2 cellular contexts compared by ENCODE assay signal in the genomic region with DNA sequence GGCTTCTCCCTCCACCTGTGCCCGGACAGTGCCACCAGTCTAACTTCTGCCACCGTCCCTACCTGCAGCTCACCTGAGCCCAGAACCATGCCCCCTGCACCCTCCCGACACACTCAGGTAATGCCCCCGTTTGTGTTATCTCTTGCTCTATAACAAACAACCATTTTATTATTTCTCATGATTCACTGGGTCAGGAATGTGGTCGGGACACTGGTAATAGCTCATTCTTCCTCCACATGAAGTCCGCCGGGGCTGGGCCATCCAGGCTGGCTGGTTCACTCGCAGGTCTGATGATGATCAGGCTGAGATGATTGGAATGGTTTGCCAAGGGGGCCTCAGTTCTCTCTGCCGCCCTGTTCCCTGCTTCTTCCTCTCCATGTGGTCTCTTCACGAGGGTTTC.
A peak's percentile ranks its signal among the peaks of the same experiment; 100 is the strongest.
TF ChIP-seq lines count a peak whose summit lies in the region.

No MANE protein-coding gene starts in this region.

TF ChIP-seq in HCT116, 20 proteins besides CTCF, POLR2A, EP300 and RAD21 (continued from another document):
- TF ChIP-seq, protein P1, sequence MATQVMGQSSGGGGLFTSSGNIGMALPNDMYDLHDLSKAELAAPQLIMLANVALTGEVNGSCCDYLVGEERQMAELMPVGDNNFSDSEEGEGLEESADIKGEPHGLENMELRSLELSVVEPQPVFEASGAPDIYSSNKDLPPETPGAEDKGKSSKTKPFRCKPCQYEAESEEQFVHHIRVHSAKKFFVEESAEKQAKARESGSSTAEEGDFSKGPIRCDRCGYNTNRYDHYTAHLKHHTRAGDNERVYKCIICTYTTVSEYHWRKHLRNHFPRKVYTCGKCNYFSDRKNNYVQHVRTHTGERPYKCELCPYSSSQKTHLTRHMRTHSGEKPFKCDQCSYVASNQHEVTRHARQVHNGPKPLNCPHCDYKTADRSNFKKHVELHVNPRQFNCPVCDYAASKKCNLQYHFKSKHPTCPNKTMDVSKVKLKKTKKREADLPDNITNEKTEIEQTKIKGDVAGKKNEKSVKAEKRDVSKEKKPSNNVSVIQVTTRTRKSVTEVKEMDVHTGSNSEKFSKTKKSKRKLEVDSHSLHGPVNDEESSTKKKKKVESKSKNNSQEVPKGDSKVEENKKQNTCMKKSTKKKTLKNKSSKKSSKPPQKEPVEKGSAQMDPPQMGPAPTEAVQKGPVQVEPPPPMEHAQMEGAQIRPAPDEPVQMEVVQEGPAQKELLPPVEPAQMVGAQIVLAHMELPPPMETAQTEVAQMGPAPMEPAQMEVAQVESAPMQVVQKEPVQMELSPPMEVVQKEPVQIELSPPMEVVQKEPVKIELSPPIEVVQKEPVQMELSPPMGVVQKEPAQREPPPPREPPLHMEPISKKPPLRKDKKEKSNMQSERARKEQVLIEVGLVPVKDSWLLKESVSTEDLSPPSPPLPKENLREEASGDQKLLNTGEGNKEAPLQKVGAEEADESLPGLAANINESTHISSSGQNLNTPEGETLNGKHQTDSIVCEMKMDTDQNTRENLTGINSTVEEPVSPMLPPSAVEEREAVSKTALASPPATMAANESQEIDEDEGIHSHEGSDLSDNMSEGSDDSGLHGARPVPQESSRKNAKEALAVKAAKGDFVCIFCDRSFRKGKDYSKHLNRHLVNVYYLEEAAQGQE (IDR thresholded peaks at IDR 0.05; ENCODE audit: low read depth) = no peak
- TF ChIP-seq, protein P2, sequence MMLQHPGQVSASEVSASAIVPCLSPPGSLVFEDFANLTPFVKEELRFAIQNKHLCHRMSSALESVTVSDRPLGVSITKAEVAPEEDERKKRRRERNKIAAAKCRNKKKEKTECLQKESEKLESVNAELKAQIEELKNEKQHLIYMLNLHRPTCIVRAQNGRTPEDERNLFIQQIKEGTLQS (IDR thresholded peaks at IDR 0.05) = no peak
- peak; percentile 47; the same call in 1 of the 2 replicates for TF ChIP-seq SP1 (IDR thresholded peaks at IDR 0.05; ENCODE audit: low read depth)

TF ChIP-seq in SK-N-SH, 30 proteins besides CTCF, POLR2A, EP300 and RAD21 (continued from another document):
- TF ChIP-seq, protein P3, sequence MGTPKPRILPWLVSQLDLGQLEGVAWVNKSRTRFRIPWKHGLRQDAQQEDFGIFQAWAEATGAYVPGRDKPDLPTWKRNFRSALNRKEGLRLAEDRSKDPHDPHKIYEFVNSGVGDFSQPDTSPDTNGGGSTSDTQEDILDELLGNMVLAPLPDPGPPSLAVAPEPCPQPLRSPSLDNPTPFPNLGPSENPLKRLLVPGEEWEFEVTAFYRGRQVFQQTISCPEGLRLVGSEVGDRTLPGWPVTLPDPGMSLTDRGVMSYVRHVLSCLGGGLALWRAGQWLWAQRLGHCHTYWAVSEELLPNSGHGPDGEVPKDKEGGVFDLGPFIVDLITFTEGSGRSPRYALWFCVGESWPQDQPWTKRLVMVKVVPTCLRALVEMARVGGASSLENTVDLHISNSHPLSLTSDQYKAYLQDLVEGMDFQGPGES (IDR thresholded peaks at IDR 0.05; ENCODE audit: low read depth, low read length) = no peak
- no peak for TF ChIP-seq SIN3A (IDR thresholded peaks at IDR 0.05; ENCODE audit: borderline replicate concordance, low read depth, low read length)
- TF ChIP-seq, protein P4, sequence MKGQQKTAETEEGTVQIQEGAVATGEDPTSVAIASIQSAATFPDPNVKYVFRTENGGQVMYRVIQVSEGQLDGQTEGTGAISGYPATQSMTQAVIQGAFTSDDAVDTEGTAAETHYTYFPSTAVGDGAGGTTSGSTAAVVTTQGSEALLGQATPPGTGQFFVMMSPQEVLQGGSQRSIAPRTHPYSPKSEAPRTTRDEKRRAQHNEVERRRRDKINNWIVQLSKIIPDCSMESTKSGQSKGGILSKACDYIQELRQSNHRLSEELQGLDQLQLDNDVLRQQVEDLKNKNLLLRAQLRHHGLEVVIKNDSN (IDR thresholded peaks at IDR 0.05; ENCODE audit: borderline replicate concordance, low read depth) = no peak
